Comparison of ENCODE assay signal across 31 cellular contexts in genomic region chr2:139514946-139515345, GRCh38.
"Had no signal": no experiment of that assay in that cellular context is flagged by ENCODE, and none has a peak within 500 bp of the region (broad histone marks: within the 10 kb centered on the region; RNA-seq: fewer than 3 reads in every experiment).

No MANE protein-coding gene starts in this region.

- H3K27ac ChIP-seq: ascending aorta, SK-N-MC had no signal

- ATAC-seq: activated CD8-positive, alpha-beta memory T cell treated with anti-CD3 and anti-CD28 coated beads, Interleukin-2, amount 10 ng/mL, durations not matched to agents 7 days and 5 days; activated naive CD4-positive, alpha-beta T cell treated with anti-CD3 and anti-CD28 coated beads, Interleukin-2, amount 50 U/mL, for 72 hours; activated naive CD8-positive, alpha-beta T cell treated with anti-CD3 and anti-CD28 coated beads, Interleukin-2, amount 50 U/mL, for 24 hours; K562; Panc1; Right ventricle myocardium inferior; T-cell had no signal

- H3K9me3 ChIP-seq: ascending aorta had no signal

- H3K4me1 ChIP-seq: ascending aorta had no signal

- H3K36me3 ChIP-seq: ascending aorta had no signal

- H3K27me3 ChIP-seq: ascending aorta had no signal

- DNase-seq: activated B cell treated with CpG ODN at 0.5 μM for 24 hours; activated CD4-positive, alpha-beta T cell treated with anti-CD3 and anti-CD28 coated beads for 1 hour; activated CD4-positive, alpha-beta T cell treated with anti-CD3 and anti-CD28 coated beads, Interleukin-2, amount 10 ng/mL, durations not matched to agents 24 days and 14 days; activated CD4-positive, alpha-beta T cell treated with anti-CD3 and anti-CD28 coated beads, Interleukin-2, amount 50 U/mL, for 48 hours; activated CD8-positive, alpha-beta memory T cell treated with anti-CD3 and anti-CD28 coated beads, Interleukin-2, amount 10 ng/mL, durations not matched to agents 7 days and 5 days; activated effector memory CD4-positive, alpha-beta T cell treated with Interleukin-2 at 50 U/mL for 16 hours; activated naive CD4-positive, alpha-beta T cell; activated naive CD8-positive, alpha-beta T cell treated with anti-CD3 and anti-CD28 coated beads, Interleukin-2, amount 50 U/mL, for 24 hours; activated T-cell treated with anti-CD3 and anti-CD28 coated beads, Interleukin-2, amount 50 U/mL, for 24 hours; amniotic stem cell; Karpas-422; MM.1S; NCI-H1105; NCI-H1436; NCI-H187 treated with DMSO at 0.1 percent for 48 hours; NCI-H2107; NCI-H2227 treated with DMSO at 0.1 percent for 48 hours; NCI-H510A treated with DMSO at 0.1 percent for 48 hours; NCI-H774; NK-92 treated with Interleukin-12 subunit alpha and Interleukin-12 subunit beta, amount 100 ng/mL, for 24 hours; OCI-M1; RPMI8226; T-cell; T-helper 2 cell; T1000 had no signal

- H3K4me3 ChIP-seq: ascending aorta, K562, SK-N-MC had no signal
